ENCODE assay signal across 23 cellular contexts in genomic region chr10:13516176-13516575, GRCh38.
"Had no signal": no experiment of that assay in that cellular context is flagged by ENCODE, and none has a peak within 500 bp of the region (broad histone marks: within the 10 kb centered on the region; RNA-seq: fewer than 3 reads in every experiment).

No MANE protein-coding gene starts in this region.

- H3K27me3 Mint-ChIP-seq: dendritic cell treated with granulocyte-macrophage colony-stimulating factor and Interleukin-4, amounts not matched to agents 40 ng/mL and 50 ng/mL, for 4 days had no signal

- H3K4me1 Mint-ChIP-seq: memory B cell; naive thymus-derived CD4-positive, alpha-beta T cell had no signal

- H3K4me3 Mint-ChIP-seq: dendritic cell treated with granulocyte-macrophage colony-stimulating factor and Interleukin-4, amounts not matched to agents 40 ng/mL and 50 ng/mL, for 4 days; effector memory CD8-positive, alpha-beta T cell; endodermal cell; memory B cell; naive thymus-derived CD4-positive, alpha-beta T cell had no signal

- H3K36me3 Mint-ChIP-seq: memory B cell; naive thymus-derived CD4-positive, alpha-beta T cell had no signal

- ATAC-seq: effector memory CD8-positive, alpha-beta T cell; gastrocnemius medialis; heart right ventricle; left cardiac atrium; naive thymus-derived CD4-positive, alpha-beta T cell had no signal

- DNase-seq: colonic mucosa; cortex of kidney; effector CD8-positive, alpha-beta T cell; effector memory CD8-positive, alpha-beta T cell; endodermal cell; esophagus squamous epithelium; foreskin fibroblast; foreskin melanocyte; gastrocnemius medialis; glutamatergic neuron; head of caudate nucleus; heart right ventricle; hippocampal formation; islet precursor cell; kidney; left cardiac atrium; left ventricle myocardium inferior; mammary epithelial cell; mesendoderm; midbrain; naive thymus-derived CD4-positive, alpha-beta T cell had no signal

- H3K9me3 Mint-ChIP-seq: dendritic cell treated with granulocyte-macrophage colony-stimulating factor and Interleukin-4, amounts not matched to agents 40 ng/mL and 50 ng/mL, for 4 days; effector memory CD8-positive, alpha-beta T cell; endodermal cell; memory B cell; naive thymus-derived CD4-positive, alpha-beta T cell had no signal

- H3K27ac Mint-ChIP-seq: dendritic cell treated with granulocyte-macrophage colony-stimulating factor and Interleukin-4, amounts not matched to agents 40 ng/mL and 50 ng/mL, for 4 days; effector memory CD8-positive, alpha-beta T cell; endodermal cell; memory B cell; naive thymus-derived CD4-positive, alpha-beta T cell had no signal
